In the genomic region with DNA sequence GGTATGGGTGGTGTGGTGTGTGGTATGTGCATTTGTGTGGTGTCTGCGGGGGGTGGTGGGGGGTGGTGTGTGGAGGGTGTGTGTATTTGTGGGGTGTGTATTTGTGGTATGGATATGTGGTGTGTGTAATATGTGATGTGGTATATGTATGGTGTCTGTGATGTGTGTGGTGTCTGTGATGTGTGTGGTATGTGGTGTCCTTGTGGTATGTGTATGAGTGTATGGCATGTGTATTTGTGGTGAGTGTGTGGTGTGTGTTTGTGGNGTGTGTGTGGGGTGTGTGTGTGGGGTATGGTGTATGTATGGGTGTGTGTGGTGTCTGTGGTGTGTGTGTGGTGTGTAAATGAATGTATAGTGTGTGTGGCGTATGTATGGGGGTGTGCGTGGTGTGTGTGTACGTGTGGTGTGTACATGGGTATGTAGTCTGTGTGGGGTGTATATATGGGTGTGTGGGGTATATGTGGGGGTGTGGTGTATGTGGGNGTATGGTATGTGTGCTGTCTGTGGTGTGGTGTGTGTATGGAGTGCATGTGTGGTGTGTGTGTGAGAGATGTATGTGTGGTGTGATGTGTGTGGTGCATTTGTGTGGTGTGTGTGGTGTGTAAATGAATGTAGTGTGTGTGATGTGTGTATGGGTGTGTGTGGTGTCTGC, we compare ENCODE assay signal across 2 cellular contexts.
A peak's percentile ranks its signal among the peaks of the same experiment; 100 is the strongest.
TF ChIP-seq lines count a peak whose summit lies in the region.

No MANE protein-coding gene starts in this region.

TF ChIP-seq in HEK293, 187 proteins besides CTCF, POLR2A, EP300 and RAD21:
- TF ChIP-seq ZNF426 (tag by site-specific recombination; IDR thresholded peaks at IDR 0.05) (no peak), ZNF521 (tag by site-specific recombination; IDR thresholded peaks at IDR 0.05) (no peak), ZFHX2 (tag by site-specific recombination; conservative IDR thresholded peaks at IDR 0.05) (peak; percentile 80), KLF9 (tag by site-specific recombination; IDR thresholded peaks at IDR 0.05; ENCODE audit: low read depth) (peak; percentile 29; the same call in 1 of the 2 replicates), EGR2 (tag by site-specific recombination; IDR thresholded peaks at IDR 0.05; ENCODE audit: low read depth) (peak; percentile 85), ZNF514 (tag by site-specific recombination; IDR thresholded peaks at IDR 0.05) (0 out of 2 replicates have a peak, but pooled peaks have one; percentile 18), ZNF266 (tag by site-specific recombination; IDR thresholded peaks at IDR 0.05; ENCODE audit: low read depth) (0 out of 2 replicates have a peak, but pooled peaks have one; percentile 5), ZNF785 (tag by site-specific recombination; IDR thresholded peaks at IDR 0.05) (peak; percentile 35; the same call in 1 of the 2 replicates)
- TF ChIP-seq, protein P1, sequence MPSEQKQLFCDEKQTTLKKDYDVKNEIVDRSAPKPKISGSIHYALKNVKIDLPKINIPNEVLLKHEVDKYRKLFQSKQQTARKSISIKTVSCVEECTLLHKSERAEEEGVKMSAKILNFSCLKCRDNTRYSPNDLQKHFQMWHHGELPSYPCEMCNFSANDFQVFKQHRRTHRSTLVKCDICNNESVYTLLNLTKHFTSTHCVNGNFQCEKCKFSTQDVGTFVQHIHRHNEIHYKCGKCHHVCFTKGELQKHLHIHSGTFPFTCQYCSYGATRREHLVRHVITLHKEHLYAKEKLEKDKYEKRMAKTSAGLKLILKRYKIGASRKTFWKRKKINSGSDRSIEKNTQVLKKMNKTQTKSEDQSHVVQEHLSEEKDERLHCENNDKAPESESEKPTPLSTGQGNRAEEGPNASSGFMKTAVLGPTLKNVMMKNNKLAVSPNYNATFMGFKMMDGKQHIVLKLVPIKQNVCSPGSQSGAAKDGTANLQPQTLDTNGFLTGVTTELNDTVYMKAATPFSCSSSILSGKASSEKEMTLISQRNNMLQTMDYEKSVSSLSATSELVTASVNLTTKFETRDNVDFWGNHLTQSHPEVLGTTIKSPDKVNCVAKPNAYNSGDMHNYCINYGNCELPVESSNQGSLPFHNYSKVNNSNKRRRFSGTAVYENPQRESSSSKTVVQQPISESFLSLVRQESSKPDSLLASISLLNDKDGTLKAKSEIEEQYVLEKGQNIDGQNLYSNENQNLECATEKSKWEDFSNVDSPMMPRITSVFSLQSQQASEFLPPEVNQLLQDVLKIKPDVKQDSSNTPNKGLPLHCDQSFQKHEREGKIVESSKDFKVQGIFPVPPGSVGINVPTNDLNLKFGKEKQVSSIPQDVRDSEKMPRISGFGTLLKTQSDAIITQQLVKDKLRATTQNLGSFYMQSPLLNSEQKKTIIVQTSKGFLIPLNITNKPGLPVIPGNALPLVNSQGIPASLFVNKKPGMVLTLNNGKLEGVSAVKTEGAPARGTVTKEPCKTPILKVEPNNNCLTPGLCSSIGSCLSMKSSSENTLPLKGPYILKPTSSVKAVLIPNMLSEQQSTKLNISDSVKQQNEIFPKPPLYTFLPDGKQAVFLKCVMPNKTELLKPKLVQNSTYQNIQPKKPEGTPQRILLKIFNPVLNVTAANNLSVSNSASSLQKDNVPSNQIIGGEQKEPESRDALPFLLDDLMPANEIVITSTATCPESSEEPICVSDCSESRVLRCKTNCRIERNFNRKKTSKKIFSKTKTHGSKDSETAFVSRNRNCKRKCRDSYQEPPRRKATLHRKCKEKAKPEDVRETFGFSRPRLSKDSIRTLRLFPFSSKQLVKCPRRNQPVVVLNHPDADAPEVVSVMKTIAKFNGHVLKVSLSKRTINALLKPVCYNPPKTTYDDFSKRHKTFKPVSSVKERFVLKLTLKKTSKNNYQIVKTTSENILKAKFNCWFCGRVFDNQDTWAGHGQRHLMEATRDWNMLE (tag by site-specific recombination; conservative IDR thresholded peaks at IDR 0.05; ENCODE audit: low read depth) = no peak
- TF ChIP-seq, protein P2, sequence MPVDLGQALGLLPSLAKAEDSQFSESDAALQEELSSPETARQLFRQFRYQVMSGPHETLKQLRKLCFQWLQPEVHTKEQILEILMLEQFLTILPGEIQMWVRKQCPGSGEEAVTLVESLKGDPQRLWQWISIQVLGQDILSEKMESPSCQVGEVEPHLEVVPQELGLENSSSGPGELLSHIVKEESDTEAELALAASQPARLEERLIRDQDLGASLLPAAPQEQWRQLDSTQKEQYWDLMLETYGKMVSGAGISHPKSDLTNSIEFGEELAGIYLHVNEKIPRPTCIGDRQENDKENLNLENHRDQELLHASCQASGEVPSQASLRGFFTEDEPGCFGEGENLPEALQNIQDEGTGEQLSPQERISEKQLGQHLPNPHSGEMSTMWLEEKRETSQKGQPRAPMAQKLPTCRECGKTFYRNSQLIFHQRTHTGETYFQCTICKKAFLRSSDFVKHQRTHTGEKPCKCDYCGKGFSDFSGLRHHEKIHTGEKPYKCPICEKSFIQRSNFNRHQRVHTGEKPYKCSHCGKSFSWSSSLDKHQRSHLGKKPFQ (tag by site-specific recombination; IDR thresholded peaks at IDR 0.05) = 0 out of 2 replicates have a peak, but pooled peaks have one; percentile 56

TF ChIP-seq in H1, 55 proteins besides CTCF, POLR2A, EP300 and RAD21:
- TF ChIP-seq, protein P3, sequence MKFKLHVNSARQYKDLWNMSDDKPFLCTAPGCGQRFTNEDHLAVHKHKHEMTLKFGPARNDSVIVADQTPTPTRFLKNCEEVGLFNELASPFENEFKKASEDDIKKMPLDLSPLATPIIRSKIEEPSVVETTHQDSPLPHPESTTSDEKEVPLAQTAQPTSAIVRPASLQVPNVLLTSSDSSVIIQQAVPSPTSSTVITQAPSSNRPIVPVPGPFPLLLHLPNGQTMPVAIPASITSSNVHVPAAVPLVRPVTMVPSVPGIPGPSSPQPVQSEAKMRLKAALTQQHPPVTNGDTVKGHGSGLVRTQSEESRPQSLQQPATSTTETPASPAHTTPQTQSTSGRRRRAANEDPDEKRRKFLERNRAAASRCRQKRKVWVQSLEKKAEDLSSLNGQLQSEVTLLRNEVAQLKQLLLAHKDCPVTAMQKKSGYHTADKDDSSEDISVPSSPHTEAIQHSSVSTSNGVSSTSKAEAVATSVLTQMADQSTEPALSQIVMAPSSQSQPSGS (IDR thresholded peaks at IDR 0.05; ENCODE audit: low read length) = no peak
- TF ChIP-seq TAF1 (IDR thresholded peaks at IDR 0.05; ENCODE audit: low read depth, low read length) = no peak
- no peak for TF ChIP-seq FOSL1 (IDR thresholded peaks at IDR 0.05; ENCODE audit: insufficient read depth, low read depth, low read length)
- TF ChIP-seq TAF7 (optimal IDR thresholded peaks at IDR 0.05; ENCODE audit: borderline replicate concordance, low read depth, low read length) = no peak
- TF ChIP-seq JUND (IDR thresholded peaks at IDR 0.05; ENCODE audit: low read length) = no peak
- no peak for TF ChIP-seq NANOG (IDR thresholded peaks at IDR 0.05; ENCODE audit: insufficient read depth, low read depth, low read length, poor library complexity, severe bottlenecking)
- TF ChIP-seq HDAC6 (IDR thresholded peaks at IDR 0.05; ENCODE audit: low read depth, low read length) = no peak
- TF ChIP-seq SP2 (IDR thresholded peaks at IDR 0.05; ENCODE audit: low read length) = no peak
- no peak for TF ChIP-seq RNF2 (IDR thresholded peaks at IDR 0.05; ENCODE audit: borderline replicate concordance, low read depth, low read length, missing control alignments, poor library complexity, severe bottlenecking)
- no peak for TF ChIP-seq SIRT6 (IDR thresholded peaks at IDR 0.05; ENCODE audit: low read length)
- TF ChIP-seq CBX5 (IDR thresholded peaks at IDR 0.05; ENCODE audit: low read depth, low read length) = no peak
- TF ChIP-seq TEAD4 (IDR thresholded peaks at IDR 0.05; ENCODE audit: low read depth, low read length) = no peak
- no peak for TF ChIP-seq NRF1 (IDR thresholded peaks at IDR 0.05; ENCODE audit: low read depth, low read length)
- TF ChIP-seq CEBPB (IDR thresholded peaks at IDR 0.05; ENCODE audit: low read depth, low read length) = no peak
